ENCODE assay signal across 9 cellular contexts in genomic region chr16:24685539-24686432, GRCh38. TPM values are rescaled to one million over a fixed set of nuclear protein-coding genes. Genes with fewer than 3 reads are reported as not detected.
DNase-seq lines count a peak whose midpoint lies in the region; ATAC-seq and TF ChIP-seq lines count a peak whose summit lies in the region.
"Had no signal": no experiment of that assay in that cellular context is flagged by ENCODE, and none has a peak within 500 bp of the region (broad histone marks: within the 10 kb centered on the region; RNA-seq: fewer than 3 reads in every experiment).

No MANE protein-coding gene starts in this region.

- no peaks in the 10 kb centered on the region for H3K9me3 Mint-ChIP-seq in activated CD8-positive, alpha-beta memory T cell treated with anti-CD3 and anti-CD28 coated beads, Interleukin-2, amount 10 ng/mL, durations not matched to agents 7 days and 5 days (ENCODE audit: low read depth)
- no peaks in the 10 kb centered on the region for H3K9me3 Mint-ChIP-seq in activated T-cell treated with anti-CD3 and anti-CD28 coated beads, Interleukin-2, amount 50 U/mL, for 72 hours

- POLR2A ChIA-PET in HEK293 (lab: Yijun Ruan, JAX) = interaction anchor here (1.4 kb wide), 1 partner anchor 10 kb away, joined by 3 read pairs; no protein-coding TSS in a partner anchor

- no peaks in the 10 kb centered on the region for H3K9me3 ChIP-seq in HEK293 (ENCODE audit: control insufficient read depth, insufficient read depth, low read depth, low read length)
- H3K9me3 ChIP-seq in right cardiac atrium (ENCODE audit: control insufficient read depth, low read length) = no peaks in the 10 kb centered on the region

- DNase-seq in amygdala (lab: John Stamatoyannopoulos, UW) = peak in 51 of 56 donors; percentile 3 to 81 (median 42)
- peak; percentile 73 to 86 (median 79) for DNase-seq in right cardiac atrium
- peak; percentile 86 for DNase-seq in retina
- DNase-seq in activated CD8-positive, alpha-beta memory T cell treated with anti-CD3 and anti-CD28 coated beads, Interleukin-2, amount 10 ng/mL, durations not matched to agents 7 days and 5 days = no peak
- no peak for DNase-seq in activated T-cell treated with anti-CD3 and anti-CD28 coated beads, Interleukin-2, amount 50 U/mL, for 72 hours
- no peak for DNase-seq in NCI-H128 (lab: John Stamatoyannopoulos, UW; ENCODE audit: unreplicated experiment)

- H3K27me3 ChIP-seq in right cardiac atrium (ENCODE audit: control insufficient read depth, insufficient read depth) = no peaks in the 10 kb centered on the region
- H3K27me3 ChIP-seq: foreskin keratinocyte had no signal

- CTCF ChIA-PET in HEK293 (lab: Yijun Ruan, JAX) = interaction anchor here (1.0 kb wide), 1 partner anchor 13 kb away, joined by 3 read pairs; no protein-coding TSS in a partner anchor
- CTCF ChIA-PET in activated CD8-positive, alpha-beta memory T cell treated with anti-CD3 and anti-CD28 coated beads, Interleukin-2, amount 10 ng/mL, durations not matched to agents 7 days and 5 days (lab: Charles Lee) = no interaction called here

- peaks cover 4% of the 10 kb centered on the region for H3K27me3 Mint-ChIP-seq in activated CD8-positive, alpha-beta memory T cell treated with anti-CD3 and anti-CD28 coated beads, Interleukin-2, amount 10 ng/mL, durations not matched to agents 7 days and 5 days
- peaks cover 32% of the 10 kb centered on the region for H3K27me3 Mint-ChIP-seq in activated T-cell treated with anti-CD3 and anti-CD28 coated beads, Interleukin-2, amount 50 U/mL, for 72 hours (ENCODE audit: low read depth)

- no peaks in the 10 kb centered on the region for H3K4me1 Mint-ChIP-seq in activated CD8-positive, alpha-beta memory T cell treated with anti-CD3 and anti-CD28 coated beads, Interleukin-2, amount 10 ng/mL, durations not matched to agents 7 days and 5 days
- H3K4me1 Mint-ChIP-seq in activated T-cell treated with anti-CD3 and anti-CD28 coated beads, Interleukin-2, amount 50 U/mL, for 72 hours (ENCODE audit: low read depth) = no peaks in the 10 kb centered on the region

- TF ChIP-seq CTCF in HEK293 (tag by site-specific recombination; IDR thresholded peaks at IDR 0.05) = no peak

- no peaks in the 10 kb centered on the region for H3K36me3 Mint-ChIP-seq in activated CD8-positive, alpha-beta memory T cell treated with anti-CD3 and anti-CD28 coated beads, Interleukin-2, amount 10 ng/mL, durations not matched to agents 7 days and 5 days
- peaks cover 0 to 2% of the 10 kb centered on the region in 2 donors for H3K36me3 Mint-ChIP-seq in activated T-cell treated with anti-CD3 and anti-CD28 coated beads, Interleukin-2, amount 50 U/mL, for 72 hours (ENCODE audit: insufficient read depth in 2 of 2)

- H3K27ac ChIP-seq in HEK293 (ENCODE audit: extremely low read depth, low read depth, low read length) (no peak overlapping the region), right cardiac atrium (ENCODE audit: low read length) (no peak overlapping the region)
- H3K27ac ChIP-seq: foreskin keratinocyte had no signal

- H3K4me3 Mint-ChIP-seq in activated CD8-positive, alpha-beta memory T cell treated with anti-CD3 and anti-CD28 coated beads, Interleukin-2, amount 10 ng/mL, durations not matched to agents 7 days and 5 days = no peak overlapping the region
- no peak overlapping the region for H3K4me3 Mint-ChIP-seq in activated T-cell treated with anti-CD3 and anti-CD28 coated beads, Interleukin-2, amount 50 U/mL, for 72 hours

- ATAC-seq in right cardiac atrium (peak; percentile 66 to 75), HG03025 (IDR thresholded peaks at IDR 0.05; ENCODE audit: low FRiP score, unreplicated experiment) (no peak)
- no peak for ATAC-seq in activated CD8-positive, alpha-beta memory T cell treated with anti-CD3 and anti-CD28 coated beads, Interleukin-2, amount 10 ng/mL, durations not matched to agents 7 days and 5 days
- ATAC-seq in activated T-cell treated with anti-CD3 and anti-CD28 coated beads, Interleukin-2, amount 50 U/mL, for 72 hours (replicated peaks in 1 of 2) = no peak
- ATAC-seq: foreskin keratinocyte had no signal

- no peak overlapping the region for H3K27ac Mint-ChIP-seq in activated CD8-positive, alpha-beta memory T cell treated with anti-CD3 and anti-CD28 coated beads, Interleukin-2, amount 10 ng/mL, durations not matched to agents 7 days and 5 days
- no peak overlapping the region for H3K27ac Mint-ChIP-seq in activated T-cell treated with anti-CD3 and anti-CD28 coated beads, Interleukin-2, amount 50 U/mL, for 72 hours

- H3K4me3 ChIP-seq in HEK293 (ENCODE audit: low read depth, low read length) (no peak overlapping the region), right cardiac atrium (ENCODE audit: low read length) (no peak overlapping the region)

- H3K4me1 ChIP-seq in HEK293 (ENCODE audit: control insufficient read depth, insufficient read depth, low read length) (peaks cover 7% of the 10 kb centered on the region; the same call in 1 of the 2 replicates), right cardiac atrium (ENCODE audit: control insufficient read depth, insufficient read depth, low read length) (no peaks in the 10 kb centered on the region)

- 38% methylated on average over 15 of the region's 15 CpGs for WGBS in right cardiac atrium

- intact Hi-C loops in right cardiac atrium (cut with DNase I) = no loop called here

- no peaks in the 10 kb centered on the region for H3K36me3 ChIP-seq in HEK293 (ENCODE audit: control insufficient read depth in 2 of 2, insufficient read depth in 1 of 2, low read length in 2 of 2)

TF ChIP-seq in HEK293, 187 proteins besides CTCF, POLR2A, EP300 and RAD21:
- TF ChIP-seq ATF2 (tag by site-specific recombination; IDR thresholded peaks at IDR 0.05; ENCODE audit: low read depth) = peak; percentile 86
- no peak for TF ChIP-seq ZNF707 (tag by site-specific recombination; IDR thresholded peaks at IDR 0.05)
- peak; percentile 6; the same call in 1 of the 2 replicates for TF ChIP-seq GLIS1 (tag by site-specific recombination; IDR thresholded peaks at IDR 0.05)
- TF ChIP-seq ZNF335 (tag by site-specific recombination; conservative IDR thresholded peaks at IDR 0.05) = peak; percentile 57

RNA-seq across cellular contexts. Expression of gene TNRC6A, which starts 43.7 kb away (rescaled TPM):
- 10 to 100 TPM; 35.1 to 41.2 (median 38.3) TPM for total RNA-seq in right cardiac atrium
- polyA plus RNA-seq in right cardiac atrium = 17.6 TPM
- total RNA-seq in activated CD8-positive, alpha-beta memory T cell treated with anti-CD3 and anti-CD28 coated beads, Interleukin-2, amount 10 ng/mL, durations not matched to agents 7 days and 5 days = 10 to 100 TPM; 38.9 to 39.6 TPM
- 10 to 100 TPM; 37.4 to 39.7 TPM for total RNA-seq in activated T-cell treated with anti-CD3 and anti-CD28 coated beads, Interleukin-2, amount 50 U/mL, for 72 hours

Comparison
In these comparisons a context has a peak if more than half of its experiments do, and no peak if none do; other contexts are left out.
1. DNase-seq: peak in amygdala (51 of 56), right cardiac atrium (3 of 3) and retina (single experiment); none in activated CD8-positive, alpha-beta memory T cell treated with anti-CD3 and anti-CD28 coated beads, Interleukin-2, amount 10 ng/mL, durations not matched to agents 7 days and 5 days (single experiment), activated T-cell treated with anti-CD3 and anti-CD28 coated beads, Interleukin-2, amount 50 U/mL, for 72 hours (0 of 2) and NCI-H128 (single experiment).
2. ATAC-seq: peak in right cardiac atrium (2 of 2); none in activated CD8-positive, alpha-beta memory T cell treated with anti-CD3 and anti-CD28 coated beads, Interleukin-2, amount 10 ng/mL, durations not matched to agents 7 days and 5 days (single experiment), activated T-cell treated with anti-CD3 and anti-CD28 coated beads, Interleukin-2, amount 50 U/mL, for 72 hours (0 of 2) and HG03025 (single experiment).